11 cellular contexts compared by ENCODE assay signal in genomic region chr5:159170021-159170420, GRCh38. TPM values are rescaled to one million over a fixed set of nuclear protein-coding genes. Genes with fewer than 3 reads are reported as not detected.
DNase-seq lines count a peak whose midpoint lies in the region; ATAC-seq and TF ChIP-seq lines count a peak whose summit lies in the region.
"Had no signal": no experiment of that assay in that cellular context is flagged by ENCODE, and none has a peak within 500 bp of the region (broad histone marks: within the 10 kb centered on the region; RNA-seq: fewer than 3 reads in every experiment).

No MANE protein-coding gene starts in this region.

- H3K36me3 Mint-ChIP-seq in activated T-cell treated with anti-CD3 and anti-CD28 coated beads, Interleukin-2, amount 50 U/mL, for 72 hours (ENCODE audit: insufficient read depth in 2 of 2) = peaks cover 8 to 25% of the 10 kb centered on the region in 2 donors
- H3K36me3 Mint-ChIP-seq in activated T-cell treated with anti-CD3 and anti-CD28 coated beads, Interleukin-2, amount 50 U/mL, for 4 hours (ENCODE audit: insufficient read depth) = peaks cover 24% of the 10 kb centered on the region
- H3K36me3 Mint-ChIP-seq in HFFc6 (ENCODE audit: low read depth) = peaks cover 45% of the 10 kb centered on the region
- peaks cover 94% of the 10 kb centered on the region for H3K36me3 Mint-ChIP-seq in activated T-helper 17 cell treated with anti-CD3 and anti-CD28 coated beads, Interleukin-2, amount 50 U/mL, for 72 hours (ENCODE audit: low read depth)

- peak overlapping the region; percentile 89 for H3K27ac Mint-ChIP-seq in activated T-cell treated with anti-CD3 and anti-CD28 coated beads, Interleukin-2, amount 50 U/mL, for 72 hours
- H3K27ac Mint-ChIP-seq in HFFc6 = peak overlapping the region; percentile 21; the same call in 1 of the 2 replicates
- H3K27ac Mint-ChIP-seq in activated T-helper 17 cell treated with anti-CD3 and anti-CD28 coated beads, Interleukin-2, amount 50 U/mL, for 72 hours = peak overlapping the region; percentile 58
- H3K27ac Mint-ChIP-seq: GM23338 had no signal

- H3K4me3 Mint-ChIP-seq in activated T-cell treated with anti-CD3 and anti-CD28 coated beads, Interleukin-2, amount 50 U/mL, for 72 hours = no peak overlapping the region
- H3K4me3 Mint-ChIP-seq in activated T-cell treated with anti-CD3 and anti-CD28 coated beads, Interleukin-2, amount 50 U/mL, for 4 hours = no peak overlapping the region
- H3K4me3 Mint-ChIP-seq in HFFc6 = no peak overlapping the region
- no peak overlapping the region for H3K4me3 Mint-ChIP-seq in activated T-helper 17 cell treated with anti-CD3 and anti-CD28 coated beads, Interleukin-2, amount 50 U/mL, for 72 hours
- H3K4me3 Mint-ChIP-seq: B cell, GM23338 had no signal

- DNase-seq in activated T-cell treated with anti-CD3 and anti-CD28 coated beads, Interleukin-2, amount 50 U/mL, for 72 hours = no peak
- no peak for DNase-seq in activated T-cell treated with anti-CD3 and anti-CD28 coated beads, Interleukin-2, amount 50 U/mL, for 4 hours
- DNase-seq in HFFc6 = no peak
- DNase-seq in putamen (ENCODE audit: low spot score) = peak; percentile 66
- DNase-seq in activated CD4-positive, CD25-positive, alpha-beta regulatory T cell (lab: John Stamatoyannopoulos, UW) = no peak
- DNase-seq: Caco-2, HCEC 1CT had no signal

- no peaks in the 10 kb centered on the region for H3K27me3 Mint-ChIP-seq in activated T-cell treated with anti-CD3 and anti-CD28 coated beads, Interleukin-2, amount 50 U/mL, for 72 hours (ENCODE audit: low read depth)
- no peaks in the 10 kb centered on the region for H3K27me3 Mint-ChIP-seq in activated T-cell treated with anti-CD3 and anti-CD28 coated beads, Interleukin-2, amount 50 U/mL, for 4 hours (ENCODE audit: low read depth)
- H3K27me3 Mint-ChIP-seq in HFFc6 (ENCODE audit: insufficient read depth) = no peaks in the 10 kb centered on the region
- no peaks in the 10 kb centered on the region for H3K27me3 Mint-ChIP-seq in activated T-helper 17 cell treated with anti-CD3 and anti-CD28 coated beads, Interleukin-2, amount 50 U/mL, for 72 hours
- H3K27me3 Mint-ChIP-seq: B cell had no signal

- no peak for TF ChIP-seq CTCF in HFFc6 (IDR thresholded peaks at IDR 0.05)

- H3K9me3 Mint-ChIP-seq in activated T-cell treated with anti-CD3 and anti-CD28 coated beads, Interleukin-2, amount 50 U/mL, for 72 hours = no peaks in the 10 kb centered on the region
- no peaks in the 10 kb centered on the region for H3K9me3 Mint-ChIP-seq in activated T-cell treated with anti-CD3 and anti-CD28 coated beads, Interleukin-2, amount 50 U/mL, for 4 hours
- no peaks in the 10 kb centered on the region for H3K9me3 Mint-ChIP-seq in HFFc6
- H3K9me3 Mint-ChIP-seq in activated T-helper 17 cell treated with anti-CD3 and anti-CD28 coated beads, Interleukin-2, amount 50 U/mL, for 72 hours = no peaks in the 10 kb centered on the region
- H3K9me3 Mint-ChIP-seq: GM23338 had no signal

- ATAC-seq in activated T-cell treated with anti-CD3 and anti-CD28 coated beads, Interleukin-2, amount 50 U/mL, for 72 hours (replicated peaks in 1 of 2) = no peak
- no peak for ATAC-seq in activated T-cell treated with anti-CD3 and anti-CD28 coated beads, Interleukin-2, amount 50 U/mL, for 4 hours
- no peak for ATAC-seq in activated T-helper 17 cell treated with anti-CD3 and anti-CD28 coated beads, Interleukin-2, amount 50 U/mL, for 72 hours (replicated peaks)
- no peak for ATAC-seq in GM21367 (IDR thresholded peaks at IDR 0.05; ENCODE audit: unreplicated experiment)
- ATAC-seq: GM23338 had no signal

- H3K4me1 Mint-ChIP-seq in activated T-cell treated with anti-CD3 and anti-CD28 coated beads, Interleukin-2, amount 50 U/mL, for 72 hours (ENCODE audit: low read depth) = peaks cover 25% of the 10 kb centered on the region
- H3K4me1 Mint-ChIP-seq in activated T-cell treated with anti-CD3 and anti-CD28 coated beads, Interleukin-2, amount 50 U/mL, for 4 hours (ENCODE audit: low read depth) = peaks cover 22% of the 10 kb centered on the region
- peaks cover 29% of the 10 kb centered on the region for H3K4me1 Mint-ChIP-seq in HFFc6 (ENCODE audit: low read depth)
- peaks cover 8% of the 10 kb centered on the region for H3K4me1 Mint-ChIP-seq in activated T-helper 17 cell treated with anti-CD3 and anti-CD28 coated beads, Interleukin-2, amount 50 U/mL, for 72 hours
- H3K4me1 Mint-ChIP-seq: GM23338 had no signal

RNA-seq across cellular contexts. Expression of gene RNF145, which starts 39.3 kb away (rescaled TPM):
- total RNA-seq in activated T-cell treated with anti-CD3 and anti-CD28 coated beads, Interleukin-2, amount 50 U/mL, for 72 hours = 100 to 1,000 TPM in 1 of 2 donors, 10 to 100 TPM in 1; 88.7 to 116 TPM
- 100 to 1,000 TPM in 2 of 3 donors, 10 to 100 TPM in 1; 95.7 to 109 (median 101) TPM for total RNA-seq in activated T-cell treated with anti-CD3 and anti-CD28 coated beads, Interleukin-2, amount 50 U/mL, for 4 hours
- 10 to 100 TPM; 69.8 to 88.1 (median 78.6) TPM for total RNA-seq in HFFc6 (2021; fragmentation: NEBNext Ultra II Directional; extraction: Animal tissue kit (Norgen Biotek cat#: 25700))
- 100 to 1,000 TPM in 1 of 2 donors, 10 to 100 TPM in 1; 88.3 to 111 TPM for total RNA-seq in activated T-helper 17 cell treated with anti-CD3 and anti-CD28 coated beads, Interleukin-2, amount 50 U/mL, for 72 hours

Comparison
In these comparisons a context has a peak if more than half of its experiments do, and no peak if none do; other contexts are left out.
1. H3K27ac Mint-ChIP-seq: peak in every context shown above with its lines; median percentile 89 in activated T-cell treated with anti-CD3 and anti-CD28 coated beads, Interleukin-2, amount 50 U/mL, for 72 hours; 58 in activated T-helper 17 cell treated with anti-CD3 and anti-CD28 coated beads, Interleukin-2, amount 50 U/mL, for 72 hours; 21 in HFFc6.